Comparison of ENCODE assay signal across 13 cellular contexts in the genomic region with DNA sequence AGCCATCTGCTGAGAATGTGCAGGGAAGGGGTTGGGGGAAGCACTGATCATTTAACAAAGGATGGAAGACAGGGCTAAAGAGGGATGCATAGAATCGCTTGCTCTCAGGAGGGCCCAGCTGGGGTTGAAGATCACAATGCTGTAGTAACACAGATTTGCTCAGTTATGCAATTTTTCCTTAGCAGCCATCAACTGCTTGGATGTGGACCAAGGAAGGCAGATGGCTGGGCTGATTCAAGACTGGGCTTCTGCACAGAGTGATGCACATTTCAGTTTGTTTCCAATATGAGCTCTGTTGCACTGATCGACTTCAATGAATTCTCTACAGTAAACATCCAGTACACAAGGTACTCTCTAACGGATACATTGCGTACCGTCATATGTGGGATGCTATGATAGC.
DNase-seq lines count a peak whose midpoint lies in the region; ATAC-seq, FAIRE-seq and TF ChIP-seq lines count a peak whose summit lies in the region.
"Had no signal": no experiment of that assay in that cellular context is flagged by ENCODE, and none has a peak within 500 bp of the region (broad histone marks: within the 10 kb centered on the region; RNA-seq: fewer than 3 reads in every experiment).

No MANE protein-coding gene starts in this region.

- POLR2A ChIA-PET in CD4-positive, alpha-beta T cell (lab: Charles Lee), result interaction anchor here (1.8 kb wide), 1 partner anchor 127 kb away, joined by 13 read pairs; a partner anchor contains a TSS
- POLR2A ChIA-PET in endothelial cell of umbilical vein (lab: Charles Lee), result no interaction called here
- POLR2A ChIA-PET in naive thymus-derived CD8-positive, alpha-beta T cell (lab: Charles Lee), result no interaction called here

- TF ChIP-seq CTCF in CD4-positive, alpha-beta T cell (IDR thresholded peaks at IDR 0.05), result no peak
- TF ChIP-seq CTCF in endothelial cell of umbilical vein (IDR thresholded peaks at IDR 0.05; ENCODE audit: extremely low read depth in 1 of 2, insufficient read depth in 1 of 2, low read depth in 1 of 2, low read length in 2 of 2), result no peak

- no peaks in the 10 kb centered on the region for H3K36me3 Mint-ChIP-seq in CD4-positive, alpha-beta T cell (ENCODE audit: low read depth)
- no peaks in the 10 kb centered on the region for H3K36me3 Mint-ChIP-seq in naive thymus-derived CD8-positive, alpha-beta T cell
- H3K36me3 Mint-ChIP-seq in effector memory CD8-positive, alpha-beta T cell (ENCODE audit: insufficient read depth), result peaks cover 5% of the 10 kb centered on the region
- H3K36me3 Mint-ChIP-seq: activated CD4-positive, alpha-beta memory T cell treated with anti-CD3 and anti-CD28 coated beads for 36 hours; activated naive CD4-positive, alpha-beta T cell treated with anti-CD3 and anti-CD28 coated beads, Interleukin-2, amount 10 ng/mL, durations not matched to agents 7 days and 5 days had no signal

- H3K4me1 Mint-ChIP-seq in CD4-positive, alpha-beta T cell (ENCODE audit: low read depth), result peaks cover 53% of the 10 kb centered on the region
- peaks cover 11 to 50% (median 44%) of the 10 kb centered on the region in 4 donors for H3K4me1 Mint-ChIP-seq in naive thymus-derived CD8-positive, alpha-beta T cell
- peaks cover 28 to 31% of the 10 kb centered on the region in 2 donors for H3K4me1 Mint-ChIP-seq in effector memory CD8-positive, alpha-beta T cell (ENCODE audit: low read depth in 2 of 2)

- no peaks in the 10 kb centered on the region for H3K9me3 Mint-ChIP-seq in CD4-positive, alpha-beta T cell
- peaks cover 0 to 5% (median 0%) of the 10 kb centered on the region in 9 donors for H3K9me3 Mint-ChIP-seq in naive thymus-derived CD8-positive, alpha-beta T cell
- H3K9me3 Mint-ChIP-seq in effector memory CD8-positive, alpha-beta T cell, result no peaks in the 10 kb centered on the region
- H3K9me3 Mint-ChIP-seq: activated CD4-positive, alpha-beta memory T cell treated with anti-CD3 and anti-CD28 coated beads for 36 hours; activated naive CD4-positive, alpha-beta T cell treated with anti-CD3 and anti-CD28 coated beads, Interleukin-2, amount 10 ng/mL, durations not matched to agents 7 days and 5 days had no signal

- DNase-seq in CD4-positive, alpha-beta T cell, result no peak
- DNase-seq in NCI-H1694 (lab: John Stamatoyannopoulos, UW) (peak; percentile 65), endothelial cell of umbilical vein (ENCODE audit: low read depth, low spot score) (peak; percentile 19), cortex of kidney (lab: John Stamatoyannopoulos, UW) (no peak)
- no peak for DNase-seq in naive thymus-derived CD8-positive, alpha-beta T cell
- no peak for DNase-seq in effector CD4-positive, alpha-beta T cell
- no peak for DNase-seq in effector memory CD8-positive, alpha-beta T cell
- DNase-seq: activated CD4-positive, alpha-beta memory T cell treated with anti-CD3 and anti-CD28 coated beads for 36 hours; activated naive CD4-positive, alpha-beta T cell treated with anti-CD3 and anti-CD28 coated beads, Interleukin-2, amount 10 ng/mL, durations not matched to agents 7 days and 5 days; NCI-H146; stimulated activated CD4-positive, alpha-beta T cell treated with anti-CD3 and anti-CD28 coated beads, Interleukin-12 subunit alpha, Interleukin-12 subunit beta, amount 100 ng/mL, for 4 hours had no signal

- H3K4me2 ChIP-seq in endothelial cell of umbilical vein (ENCODE audit: insufficient read depth, low read length), result no peak overlapping the region
- H3K4me2 ChIP-seq: hepatocyte had no signal

- no peaks in the 10 kb centered on the region for H3K9me3 ChIP-seq in CD4-positive, alpha-beta T cell (ENCODE audit: control insufficient read depth, low read length)
- H3K9me3 ChIP-seq in endothelial cell of umbilical vein (replicated peaks; ENCODE audit: control insufficient read depth, insufficient read depth, low read length), result no peaks in the 10 kb centered on the region

- peak overlapping the region; percentile 44 for H2AFZ ChIP-seq in endothelial cell of umbilical vein (ENCODE audit: low read depth, low read length)
- H2AFZ ChIP-seq: hepatocyte had no signal

- no peak for ATAC-seq in CD4-positive, alpha-beta T cell (ENCODE audit: poor library complexity)
- no peak for ATAC-seq in naive thymus-derived CD8-positive, alpha-beta T cell
- no peak for ATAC-seq in effector memory CD8-positive, alpha-beta T cell (replicated peaks)
- no peak for ATAC-seq in HG03196 (IDR thresholded peaks at IDR 0.05; ENCODE audit: unreplicated experiment)

- no peak overlapping the region for H3K27ac ChIP-seq in CD4-positive, alpha-beta T cell (ENCODE audit: low read depth, low read length)
- no peak overlapping the region for H3K27ac ChIP-seq in endothelial cell of umbilical vein (ENCODE audit: insufficient read depth, low read depth, low read length)
- H3K27ac ChIP-seq: hepatocyte had no signal

- no peak for FAIRE-seq in endothelial cell of umbilical vein (lab: Jason Lieb, UNC)

- no peaks in the 10 kb centered on the region for H3K36me3 ChIP-seq in endothelial cell of umbilical vein (ENCODE audit: control insufficient read depth in 2 of 2, extremely low read depth in 1 of 2, insufficient read depth in 2 of 2, low read length in 2 of 2)

- H3K4me3 Mint-ChIP-seq in CD4-positive, alpha-beta T cell, result peak overlapping the region; percentile 47
- peak overlapping the region in 5 of 10 donors; percentile 7 to 79 (median 48) for H3K4me3 Mint-ChIP-seq in naive thymus-derived CD8-positive, alpha-beta T cell
- H3K4me3 Mint-ChIP-seq in effector memory CD8-positive, alpha-beta T cell, result peak overlapping the region in 1 of 2 donors; percentile 52
- H3K4me3 Mint-ChIP-seq: activated CD4-positive, alpha-beta memory T cell treated with anti-CD3 and anti-CD28 coated beads for 36 hours; activated naive CD4-positive, alpha-beta T cell treated with anti-CD3 and anti-CD28 coated beads, Interleukin-2, amount 10 ng/mL, durations not matched to agents 7 days and 5 days had no signal

- BruUV-seq in endothelial cell of umbilical vein (replicated peaks; lab: Mats Ljungman, UMichigan), result no TSS peak

- no peaks in the 10 kb centered on the region for H4K20me1 ChIP-seq in endothelial cell of umbilical vein (replicated peaks; ENCODE audit: control insufficient read depth, extremely low read depth, insufficient read depth, low read length)

- no peak overlapping the region for H3K4me3 ChIP-seq in endothelial cell of umbilical vein (replicated peaks in 1 of 3; ENCODE audit: insufficient read depth in 1 of 3, low read depth in 1 of 3, low read length in 3 of 3)
- H3K4me3 ChIP-seq: hepatocyte had no signal

- H3K9me1 ChIP-seq in endothelial cell of umbilical vein (replicated peaks; ENCODE audit: control insufficient read depth, extremely low read depth, insufficient read depth, low read length), result no peaks in the 10 kb centered on the region

- dilution Hi-C loops in endothelial cell of umbilical vein (cut with MboI; ENCODE audit: extremely low pct_ligation_motif_present, low sequenced_read_pairs), result no loop called here

- TF ChIP-seq POLR2A in endothelial cell of umbilical vein (IDR thresholded peaks at IDR 0.05; ENCODE audit: low read depth, low read length), result no peak

- H3K79me2 ChIP-seq in endothelial cell of umbilical vein (ENCODE audit: control insufficient read depth, insufficient read depth, low read length), result no peaks in the 10 kb centered on the region
- H3K79me2 ChIP-seq: hepatocyte had no signal

- no peak overlapping the region for H3K9ac ChIP-seq in endothelial cell of umbilical vein (replicated peaks; ENCODE audit: extremely low read depth, insufficient read depth, low read length)

- peaks cover 9% of the 10 kb centered on the region for H3K4me1 ChIP-seq in endothelial cell of umbilical vein (ENCODE audit: control insufficient read depth, extremely low read depth, insufficient read depth, low read length)

- no peaks in the 10 kb centered on the region for H3K27me3 Mint-ChIP-seq in CD4-positive, alpha-beta T cell
- no peaks in the 10 kb centered on the region for H3K27me3 Mint-ChIP-seq in naive thymus-derived CD8-positive, alpha-beta T cell
- H3K27me3 Mint-ChIP-seq in effector memory CD8-positive, alpha-beta T cell, result no peaks in the 10 kb centered on the region
- H3K27me3 Mint-ChIP-seq: activated CD4-positive, alpha-beta memory T cell treated with anti-CD3 and anti-CD28 coated beads for 36 hours had no signal

- peak overlapping the region; percentile 88 for H3K27ac Mint-ChIP-seq in CD4-positive, alpha-beta T cell
- peak overlapping the region in 7 of 10 donors; percentile 40 to 95 (median 85) for H3K27ac Mint-ChIP-seq in naive thymus-derived CD8-positive, alpha-beta T cell
- H3K27ac Mint-ChIP-seq in effector memory CD8-positive, alpha-beta T cell, result no peak overlapping the region
- H3K27ac Mint-ChIP-seq: activated CD4-positive, alpha-beta memory T cell treated with anti-CD3 and anti-CD28 coated beads for 36 hours had no signal

- CTCF ChIA-PET in CD4-positive, alpha-beta T cell (lab: Charles Lee), result interaction anchor here (1.1 kb wide), 1 partner anchor 24 kb away, joined by 3 read pairs; no protein-coding TSS in a partner anchor
- CTCF ChIA-PET in endothelial cell of umbilical vein (lab: Charles Lee), result interaction anchor here (1.5 kb wide), 1 partner anchor 366 kb away, joined by 3 read pairs; no protein-coding TSS in a partner anchor

- no peaks in the 10 kb centered on the region for H3K27me3 ChIP-seq in CD4-positive, alpha-beta T cell (ENCODE audit: control insufficient read depth, insufficient read depth, low read length)
- H3K27me3 ChIP-seq in endothelial cell of umbilical vein (ENCODE audit: control insufficient read depth in 2 of 2, insufficient read depth in 2 of 2, low read length in 2 of 2), result no peaks in the 10 kb centered on the region
- H3K27me3 ChIP-seq: hepatocyte had no signal

- intact Hi-C loops in CD4-positive, alpha-beta T cell (cut with DNase I, micrococcal nuclease), result loop anchor here in 1 of 2 experiments (5.0 kb wide), 1 partner anchor 170 kb away; no protein-coding TSS in a partner anchor
- intact Hi-C loops in endothelial cell of umbilical vein (cut with micrococcal nuclease), result no loop called here

TF ChIP-seq in endothelial cell of umbilical vein, 7 proteins besides CTCF, POLR2A, EP300 and RAD21:
- no peak for TF ChIP-seq MYC (IDR thresholded peaks at IDR 0.05; ENCODE audit: low read depth, low read length)
- TF ChIP-seq EZH2 (IDR thresholded peaks at IDR 0.05; ENCODE audit: borderline replicate concordance, low read depth, low read length, severe bottlenecking), result no peak

Comparison
In these comparisons a context has a peak if more than half of its experiments do, and no peak if none do; other contexts are left out.
1. DNase-seq: peak in NCI-H1694 (single experiment) and endothelial cell of umbilical vein (single experiment); none in CD4-positive, alpha-beta T cell (0 of 10), naive thymus-derived CD8-positive, alpha-beta T cell (0 of 10), effector CD4-positive, alpha-beta T cell (single experiment), effector memory CD8-positive, alpha-beta T cell (0 of 3) and cortex of kidney (single experiment).
2. H3K27ac Mint-ChIP-seq: peak in CD4-positive, alpha-beta T cell (single experiment) and naive thymus-derived CD8-positive, alpha-beta T cell (7 of 10); none in effector memory CD8-positive, alpha-beta T cell (0 of 2).